ENCODE assay signal across 24 cellular contexts in genomic region chr7:111018447-111018846, GRCh38.
DNase-seq lines count a peak whose midpoint lies in the region; ATAC-seq, FAIRE-seq and TF ChIP-seq lines count a peak whose summit lies in the region.
"Had no signal": no experiment of that assay in that cellular context is flagged by ENCODE, and none has a peak within 500 bp of the region (broad histone marks: within the 10 kb centered on the region; RNA-seq: fewer than 3 reads in every experiment).

No MANE protein-coding gene starts in this region.

- no TSS peak for BruUV-seq in HepG2 (replicated peaks; lab: Mats Ljungman, UMichigan)
- no TSS peak for BruUV-seq in K562 (replicated peaks; lab: Mats Ljungman, UMichigan)

- 0 out of 2 replicates have a peak, but pooled peaks cover 6% of the 10 kb centered on the region for H3K4me1 ChIP-seq in HepG2 (ENCODE audit: insufficient read depth, low read length)
- H3K4me1 ChIP-seq in right lobe of liver, result no peaks in the 10 kb centered on the region
- H3K4me1 ChIP-seq in K562 (replicated peaks in 1 of 2; ENCODE audit: control insufficient read depth in 2 of 2, insufficient read depth in 2 of 2, low read length in 2 of 2), result no peaks in the 10 kb centered on the region
- H3K4me1 ChIP-seq: Caco-2, SJCRH30 had no signal

- H3K36me3 Mint-ChIP-seq in activated CD8-positive, alpha-beta T cell treated with anti-CD3 and anti-CD28 coated beads, Interleukin-2, amount 10 ng/mL, durations not matched to agents 7 days and 5 days (ENCODE audit: low read depth), result peaks cover 45% of the 10 kb centered on the region

- H3K9me3 ChIP-seq in HepG2 (ENCODE audit: low read length) (no peaks in the 10 kb centered on the region), right lobe of liver (no peaks in the 10 kb centered on the region), K562 (replicated peaks; ENCODE audit: control insufficient read depth, insufficient read depth, low read depth, low read length) (no peaks in the 10 kb centered on the region)
- H3K9me3 ChIP-seq: BLaER1, Caco-2, HAP-1, MG63, SJCRH30 had no signal

- no peak for TF ChIP-seq RAD21 in HepG2 (CRISPR knock-in tag; IDR thresholded peaks at IDR 0.05)
- no peak for TF ChIP-seq RAD21 in K562 (CRISPR knock-in tag; conservative IDR thresholded peaks at IDR 0.05 in 1 of 2, IDR thresholded peaks at IDR 0.05 in 1 of 2)

- CTCF ChIA-PET in HepG2 (lab: Yijun Ruan, JAX; ENCODE audit: low intra/inter-chr PET ratio, low total read pairs), result no interaction called here
- CTCF ChIA-PET in activated CD8-positive, alpha-beta T cell treated with anti-CD3 and anti-CD28 coated beads, Interleukin-2, amount 10 ng/mL, durations not matched to agents 7 days and 5 days (lab: Charles Lee), result interaction anchor here (1.3 kb wide), 1 partner anchor 11 kb away, joined by 3 read pairs; no protein-coding TSS in a partner anchor
- CTCF ChIA-PET in K562 (lab: Yijun Ruan, JAX; ENCODE audit: low intra/inter-chr PET ratio), result no interaction called here

- WGBS in HepG2 (ENCODE audit: low lambda C conversion rate), result 92% methylated on average over 4 of the region's 4 CpGs
- WGBS in right lobe of liver (ENCODE audit: insufficient coverage, low coverage, low lambda C conversion rate, missing lambda C conversion rate), result 90% methylated on average over 4 of the region's 4 CpGs
- 75% methylated on average over 4 of the region's 4 CpGs for WGBS in K562 (ENCODE audit: insufficient coverage, low coverage, missing lambda C conversion rate)

- FAIRE-seq in HepG2 (lab: Jason Lieb, UNC) (no peak), K562 (lab: Jason Lieb, UNC) (no peak)
- FAIRE-seq: A204.1, G401.6 had no signal

- peak overlapping the region; percentile 58 for H3K27ac Mint-ChIP-seq in activated CD8-positive, alpha-beta T cell treated with anti-CD3 and anti-CD28 coated beads, Interleukin-2, amount 10 ng/mL, durations not matched to agents 7 days and 5 days
- H3K27ac Mint-ChIP-seq: HFFc6 had no signal

- TF ChIP-seq POLR2A in HepG2 (IDR thresholded peaks at IDR 0.05; ENCODE audit: insufficient read depth in 1 of 2, low read depth in 2 of 2, low read length in 2 of 2) (no peak), right lobe of liver (IDR thresholded peaks at IDR 0.05) (no peak), K562 (conservative IDR thresholded peaks at IDR 0.05) (no peak)

- TF ChIP-seq EP300 in HepG2 (IDR thresholded peaks at IDR 0.05; ENCODE audit: low read depth in 2 of 2, low read length in 2 of 2), result no peak
- no peak for TF ChIP-seq EP300 in HepG2 (CRISPR knock-in tag; IDR thresholded peaks at IDR 0.05; ENCODE audit: borderline replicate concordance)
- TF ChIP-seq EP300 in K562 (IDR thresholded peaks at IDR 0.05; ENCODE audit: low read length), result no peak

- H3K4me3 ChIP-seq in HepG2 (replicated peaks in 1 of 3; ENCODE audit: insufficient read depth in 1 of 3, low read depth in 2 of 3, low read length in 3 of 3) (no peak overlapping the region), right lobe of liver (no peak overlapping the region), K562 (no peak overlapping the region)
- H3K4me3 ChIP-seq: BLaER1, HAP-1, MG63, PC-9, SJCRH30 had no signal

- TF ChIP-seq CTCF in HepG2 (CRISPR knock-in tag; IDR thresholded peaks at IDR 0.05) (no peak), right lobe of liver (IDR thresholded peaks at IDR 0.05) (no peak), K562 (IDR thresholded peaks at IDR 0.05 in 2 of 3, conservative IDR thresholded peaks at IDR 0.05 in 1 of 3; ENCODE audit: insufficient read depth in 2 of 3, low read depth in 1 of 3, low read length in 3 of 3) (no peak)

- in situ Hi-C loops in HepG2 (cut with HindIII; ENCODE audit: extremely low pct_ligation_motif_present, low pct_unique_long_range_greater_than_20kb) (no loop called here), K562 (cut with MboI) (no loop called here)

- ATAC-seq in HepG2 (no peak), right lobe of liver (no peak), K562 (no peak)
- ATAC-seq in activated CD8-positive, alpha-beta T cell treated with anti-CD3 and anti-CD28 coated beads, Interleukin-2, amount 10 ng/mL, durations not matched to agents 7 days and 5 days, result no peak
- ATAC-seq: Right ventricle myocardium inferior had no signal

- H3K36me3 ChIP-seq in HepG2 (replicated peaks in 1 of 2; ENCODE audit: control insufficient read depth in 1 of 2, insufficient read depth in 2 of 2, low read length in 2 of 2) (no peaks in the 10 kb centered on the region), right lobe of liver (no peaks in the 10 kb centered on the region), K562 (ENCODE audit: control insufficient read depth, insufficient read depth, low read length) (no peaks in the 10 kb centered on the region)
- H3K36me3 ChIP-seq: BLaER1, HAP-1, MG63, SJCRH30 had no signal

- H3K9me1 ChIP-seq in K562 (ENCODE audit: control insufficient read depth, insufficient read depth, low read length), result no peaks in the 10 kb centered on the region

- H3K79me2 ChIP-seq in HepG2 (ENCODE audit: insufficient read depth, low read length) (no peaks in the 10 kb centered on the region), K562 (ENCODE audit: control insufficient read depth, insufficient read depth, low read length) (no peaks in the 10 kb centered on the region)

- H3K27me3 ChIP-seq in HepG2 (ENCODE audit: control insufficient read depth in 1 of 2, insufficient read depth in 2 of 2, low read length in 2 of 2), result no peaks in the 10 kb centered on the region
- no peaks in the 10 kb centered on the region for H3K27me3 ChIP-seq in right lobe of liver
- no peaks in the 10 kb centered on the region for H3K27me3 ChIP-seq in K562 (ENCODE audit: control insufficient read depth in 2 of 2, insufficient read depth in 2 of 2, low read length in 2 of 2)
- H3K27me3 ChIP-seq: BLaER1, MG63, SJCRH30 had no signal

- no peak overlapping the region for H3K9ac ChIP-seq in HepG2 (ENCODE audit: insufficient read depth, low read depth, low read length)
- H3K9ac ChIP-seq in K562 (ENCODE audit: insufficient read depth in 1 of 2, low read depth in 2 of 2, low read length in 2 of 2), result no peak overlapping the region
- H3K9ac ChIP-seq: BLaER1 had no signal

- no peaks in the 10 kb centered on the region for H3K27me3 Mint-ChIP-seq in activated CD8-positive, alpha-beta T cell treated with anti-CD3 and anti-CD28 coated beads, Interleukin-2, amount 10 ng/mL, durations not matched to agents 7 days and 5 days (ENCODE audit: low read depth)
- H3K27me3 Mint-ChIP-seq: CD4-positive, CD25-positive, alpha-beta regulatory T cell had no signal

- H4K20me1 ChIP-seq in HepG2 (ENCODE audit: insufficient read depth, low read length) (no peaks in the 10 kb centered on the region), K562 (replicated peaks; ENCODE audit: control insufficient read depth, insufficient read depth, low read length) (no peaks in the 10 kb centered on the region)
- H4K20me1 ChIP-seq: BLaER1 had no signal

- H3K9me3 Mint-ChIP-seq in activated CD8-positive, alpha-beta T cell treated with anti-CD3 and anti-CD28 coated beads, Interleukin-2, amount 10 ng/mL, durations not matched to agents 7 days and 5 days (ENCODE audit: insufficient read depth), result peaks cover 11% of the 10 kb centered on the region
- H3K9me3 Mint-ChIP-seq: CD4-positive, CD25-positive, alpha-beta regulatory T cell; HFFc6 had no signal

- intact Hi-C loops in HepG2 (cut with micrococcal nuclease; ENCODE audit: unreplicated experiment) (no loop called here), right lobe of liver (cut with DNase I) (no loop called here), K562 (cut with micrococcal nuclease) (no loop called here), cardiac septum (cut with DNase I) (no loop called here)

- DNase-seq in HepG2 (ENCODE audit: low spot score) (no peak), right lobe of liver (no peak), K562 (ENCODE audit: extremely low read depth in 1 of 4, low spot score in 3 of 4) (no peak), NCI-H524 treated with DMSO at 0.1 percent for 48 hours (lab: John Stamatoyannopoulos, UW) (no peak), NCI-H524 (lab: John Stamatoyannopoulos, UW) (no peak), cardiac septum (ENCODE audit: low spot score) (no peak)
- DNase-seq in activated CD8-positive, alpha-beta T cell treated with anti-CD3 and anti-CD28 coated beads, Interleukin-2, amount 10 ng/mL, durations not matched to agents 7 days and 5 days, result no peak
- DNase-seq: Caco-2; CD4-positive, CD25-positive, alpha-beta regulatory T cell; GOT3; HFFc6; KBM-7; MG63; NCI-H1105 treated with DMSO at 0.1 percent for 48 hours; NCI-H146; NCI-H1930; NCI-H2107; PC-9; SJCRH30 had no signal

- H3K4me3 Mint-ChIP-seq in activated CD8-positive, alpha-beta T cell treated with anti-CD3 and anti-CD28 coated beads, Interleukin-2, amount 10 ng/mL, durations not matched to agents 7 days and 5 days, result peak overlapping the region; percentile 24
- H3K4me3 Mint-ChIP-seq: HFFc6 had no signal

- H3K27ac ChIP-seq in HepG2 (ENCODE audit: extremely low read length, insufficient read depth, low read length) (no peak overlapping the region), right lobe of liver (no peak overlapping the region), K562 (ENCODE audit: extremely low read depth, low read depth, low read length) (no peak overlapping the region)
- H3K27ac ChIP-seq: BLaER1, PC-9, SJCRH30 had no signal

- POLR2A ChIA-PET in HepG2 (lab: Yijun Ruan, JAX) (no interaction called here), K562 (lab: Yijun Ruan, JAX) (interaction anchor here (0.7 to 1.1 kb wide), 2 partner anchors 68 to 714 kb away, joined by 3 read pairs; no protein-coding TSS in a partner anchor)
- POLR2A ChIA-PET in activated CD8-positive, alpha-beta T cell treated with anti-CD3 and anti-CD28 coated beads, Interleukin-2, amount 10 ng/mL, durations not matched to agents 7 days and 5 days (lab: Charles Lee), result interaction anchor here (0.8 kb wide), 1 partner anchor 69 kb away, joined by 3 read pairs; no protein-coding TSS in a partner anchor

- H3K4me2 ChIP-seq in HepG2 (ENCODE audit: low read depth, low read length) (no peak overlapping the region), K562 (ENCODE audit: insufficient read depth, low read length) (no peak overlapping the region)
- H3K4me2 ChIP-seq: BLaER1, PC-9 had no signal

- H2AFZ ChIP-seq in HepG2 (ENCODE audit: low read length) (no peak overlapping the region), K562 (ENCODE audit: low read depth, low read length) (no peak overlapping the region)
- H2AFZ ChIP-seq: PC-9 had no signal

- H3K4me1 Mint-ChIP-seq in activated CD8-positive, alpha-beta T cell treated with anti-CD3 and anti-CD28 coated beads, Interleukin-2, amount 10 ng/mL, durations not matched to agents 7 days and 5 days (ENCODE audit: low read depth), result peaks cover 83% of the 10 kb centered on the region

TF ChIP-seq in HepG2, 621 proteins besides CTCF, POLR2A, EP300 and RAD21 (continues in another document):
- no peak for TF ChIP-seq ZMYM3 (CRISPR knock-in tag; IDR thresholded peaks at IDR 0.05)

TF ChIP-seq in K562, 482 proteins besides CTCF, POLR2A, EP300 and RAD21 (continues in another document):
- TF ChIP-seq RBM25 (IDR thresholded peaks at IDR 0.05; ENCODE audit: low read depth, low read length, severe bottlenecking), result peak; percentile 67
- TF ChIP-seq MCM5 (IDR thresholded peaks at IDR 0.05; ENCODE audit: low read depth), result no peak
- TF ChIP-seq ZNF197 (CRISPR knock-in tag; IDR thresholded peaks at IDR 0.05; ENCODE audit: low read depth), result no peak
